ENCODE assay signal across 12 cellular contexts in the genomic region with DNA sequence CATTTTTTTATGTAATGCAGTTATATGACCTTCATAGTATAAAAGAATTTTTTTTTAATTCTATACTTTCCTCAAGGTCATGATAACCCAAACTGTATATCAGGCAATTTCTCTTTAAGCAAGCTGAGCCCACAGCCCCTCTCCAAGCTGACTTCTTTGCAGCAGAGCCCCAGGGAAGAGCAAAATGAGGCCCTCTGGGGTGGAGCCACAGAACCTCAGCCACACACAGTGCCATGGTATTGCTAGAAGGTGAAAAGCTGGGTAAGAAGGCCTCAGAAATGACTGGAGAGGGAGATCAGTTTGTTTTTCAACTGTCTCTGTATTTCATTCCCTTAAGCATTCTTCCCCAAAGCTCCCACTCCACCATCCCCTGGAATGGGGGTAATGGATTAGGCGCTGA.
"Had no signal": no experiment of that assay in that cellular context is flagged by ENCODE, and none has a peak within 500 bp of the region (broad histone marks: within the 10 kb centered on the region; RNA-seq: fewer than 3 reads in every experiment).

No MANE protein-coding gene starts in this region.

- H3K9me3 ChIP-seq: ascending aorta, left lung, tibial artery had no signal

- FAIRE-seq: bronchial epithelial cell, colon, endothelial cell of umbilical vein, islet of Langerhans had no signal

- H3K4me3 ChIP-seq: ascending aorta, left lung, tibial artery had no signal

- H3K27ac ChIP-seq: ascending aorta, foreskin keratinocyte, left lung, tibial artery had no signal

- DNase-seq: activated CD4-positive, CD25-positive, alpha-beta regulatory T cell; activated gamma-delta T cell treated with Interleukin-2 at 50 U/mL for 16 hours; foreskin keratinocyte; left lung; mesenchymal stem cell; stimulated activated CD4-positive, alpha-beta T cell treated with anti-CD3 and anti-CD28 coated beads, Interleukin-12 subunit alpha, Interleukin-12 subunit beta, amount 100 ng/mL, for 4 hours; tibial artery had no signal

- H3K36me3 ChIP-seq: ascending aorta, left lung, tibial artery had no signal

- H3K4me1 ChIP-seq: ascending aorta, left lung, tibial artery had no signal

- ATAC-seq: foreskin keratinocyte, left lung had no signal

- H3K27me3 ChIP-seq: ascending aorta, foreskin keratinocyte, left lung, tibial artery had no signal
